In genomic region chr2:191999101-191999836, GRCh38 we compare ENCODE assay signal across 2 cellular contexts.
TF ChIP-seq lines count a peak whose summit lies in the region.

No MANE protein-coding gene starts in this region.

TF ChIP-seq in SK-N-SH, 30 proteins besides CTCF, POLR2A, EP300 and RAD21:
- TF ChIP-seq SIN3A (IDR thresholded peaks at IDR 0.05; ENCODE audit: borderline replicate concordance, low read depth, low read length): no peak
- no peak for TF ChIP-seq MEF2A (IDR thresholded peaks at IDR 0.05; ENCODE audit: borderline replicate concordance, low read depth)
- no peak for TF ChIP-seq POLR2AphosphoS5 (IDR thresholded peaks at IDR 0.05; ENCODE audit: low read depth, low read length)
- no peak for TF ChIP-seq RCOR1 (IDR thresholded peaks at IDR 0.05; ENCODE audit: low read length)
- TF ChIP-seq RFX5 (IDR thresholded peaks at IDR 0.05; ENCODE audit: low read length): no peak
- TF ChIP-seq REST (IDR thresholded peaks at IDR 0.05; ENCODE audit: low read depth, low read length): no peak
- no peak for TF ChIP-seq RXRA (IDR thresholded peaks at IDR 0.05; ENCODE audit: borderline replicate concordance, low read depth)
- TF ChIP-seq FOXM1 (IDR thresholded peaks at IDR 0.05; ENCODE audit: low read depth): no peak
- TF ChIP-seq YY1 (IDR thresholded peaks at IDR 0.05; ENCODE audit: low read depth): no peak
- TF ChIP-seq JUND (IDR thresholded peaks at IDR 0.05): no peak
- TF ChIP-seq GABPA (IDR thresholded peaks at IDR 0.05; ENCODE audit: low read depth): no peak
- no peak for TF ChIP-seq FOSL2 (IDR thresholded peaks at IDR 0.05; ENCODE audit: borderline replicate concordance, low read depth)
- TF ChIP-seq NRF1 (IDR thresholded peaks at IDR 0.05; ENCODE audit: low read depth, low read length): no peak
- TF ChIP-seq ZBTB33 (IDR thresholded peaks at IDR 0.05; ENCODE audit: borderline replicate concordance, low read depth): no peak
- no peak for TF ChIP-seq TEAD4 (IDR thresholded peaks at IDR 0.05; ENCODE audit: borderline replicate concordance, insufficient read depth)
- no peak for TF ChIP-seq USF2 (IDR thresholded peaks at IDR 0.05; ENCODE audit: borderline replicate concordance, low read depth, low read length)
- TF ChIP-seq TCF12 (IDR thresholded peaks at IDR 0.05): no peak
- TF ChIP-seq ELF1 (IDR thresholded peaks at IDR 0.05): no peak
- no peak for TF ChIP-seq MAX (IDR thresholded peaks at IDR 0.05; ENCODE audit: low read depth)

TF ChIP-seq in SK-N-SH treated with all-trans-retinoic acid at 6 μM for 48 hours, 23 proteins besides CTCF, POLR2A, EP300 and RAD21 (continued from another document):
- TF ChIP-seq BACH2 (CRISPR knock-in tag; IDR thresholded peaks at IDR 0.05; ENCODE audit: borderline replicate concordance) (no peak), ZNF70 (CRISPR knock-in tag; IDR thresholded peaks at IDR 0.05) (no peak), TOX (CRISPR knock-in tag; IDR thresholded peaks at IDR 0.05; ENCODE audit: borderline replicate concordance) (no peak), ISL1 (CRISPR knock-in tag; IDR thresholded peaks at IDR 0.05) (no peak), PPARA (CRISPR knock-in tag; IDR thresholded peaks at IDR 0.05; ENCODE audit: borderline replicate concordance) (no peak), ZNF565 (CRISPR knock-in tag; conservative IDR thresholded peaks at IDR 0.05; ENCODE audit: low read depth) (no peak), ZC3H10 (CRISPR knock-in tag; IDR thresholded peaks at IDR 0.05) (no peak), ZFP3 (CRISPR knock-in tag; IDR thresholded peaks at IDR 0.05) (no peak), RARB (CRISPR knock-in tag; IDR thresholded peaks at IDR 0.05) (no peak), ZFP30 (CRISPR knock-in tag; IDR thresholded peaks at IDR 0.05) (no peak), ARNTL (CRISPR knock-in tag; IDR thresholded peaks at IDR 0.05; ENCODE audit: borderline replicate concordance, low read depth) (no peak), TSHZ2 (CRISPR knock-in tag; IDR thresholded peaks at IDR 0.05) (no peak), GLIS3 (CRISPR knock-in tag; IDR thresholded peaks at IDR 0.05) (no peak), TCF4 (CRISPR knock-in tag; IDR thresholded peaks at IDR 0.05; ENCODE audit: borderline replicate concordance) (no peak), ESRRG (CRISPR knock-in tag; IDR thresholded peaks at IDR 0.05) (no peak), ZNF8 (CRISPR knock-in tag; IDR thresholded peaks at IDR 0.05) (no peak), PATZ1 (CRISPR knock-in tag; IDR thresholded peaks at IDR 0.05; ENCODE audit: borderline replicate concordance) (no peak)
